9 cellular contexts compared by ENCODE assay signal in genomic region chr9:100100268-100100667, GRCh38. TPM values are rescaled to one million over a fixed set of nuclear protein-coding genes. Genes with fewer than 3 reads are reported as not detected.
DNase-seq lines count a peak whose midpoint lies in the region; ATAC-seq and TF ChIP-seq lines count a peak whose summit lies in the region.
"Had no signal": no experiment of that assay in that cellular context is flagged by ENCODE, and none has a peak within 500 bp of the region (broad histone marks: within the 10 kb centered on the region; RNA-seq: fewer than 3 reads in every experiment).

No MANE protein-coding gene starts in this region.

- H3K27me3 ChIP-seq in BLaER1 treated with 17β-estradiol and CSF1 and Interleukin-3, amounts not matched to agents 10 nM and 100 nM: no peaks in the 10 kb centered on the region
- H3K27me3 ChIP-seq in HUES48 (ENCODE audit: control insufficient read depth, insufficient read depth, low read length): no peaks in the 10 kb centered on the region
- H3K27me3 ChIP-seq in mammary epithelial cell (ENCODE audit: insufficient read depth, low read length): no peaks in the 10 kb centered on the region

- CTCF ChIA-PET in mammary epithelial cell (lab: Charles Lee; ENCODE audit: low non-redundant PET): no interaction called here

- WGBS in mammary epithelial cell (ENCODE audit: low coverage, missing lambda C conversion rate): 93% methylated on average over 2 of the region's 2 CpGs

- dilution Hi-C loops in mammary epithelial cell (cut with HindIII; ENCODE audit: low sequenced_read_pairs): no loop called here

- H3K4me2 ChIP-seq in BLaER1 treated with 17β-estradiol and CSF1 and Interleukin-3, amounts not matched to agents 10 nM and 100 nM: peak overlapping the region; percentile 82 to 98 (median 94)
- H3K4me2 ChIP-seq in mammary epithelial cell (ENCODE audit: insufficient read depth, low read depth, low read length): peak overlapping the region; percentile 96

- no peaks in the 10 kb centered on the region for H3K27me3 Mint-ChIP-seq in nephron (ENCODE audit: low read depth)

- no peak overlapping the region for H2AFZ ChIP-seq in mammary epithelial cell (ENCODE audit: low read depth, low read length)

- ATAC-seq in HG02938 (IDR thresholded peaks at IDR 0.05; ENCODE audit: unreplicated experiment): no peak

- peak overlapping the region; percentile 97 to 99 (median 98) for H3K4me3 Mint-ChIP-seq in nephron

- no TSS peak for BruUV-seq in mammary epithelial cell (replicated peaks; lab: Mats Ljungman, UMichigan)

- peaks cover 23% of the 10 kb centered on the region for H3K4me1 Mint-ChIP-seq in nephron

- DNase-seq in mammary epithelial cell: no peak
- DNase-seq in DMS153 (lab: John Stamatoyannopoulos, UW): no peak
- no peak for DNase-seq in NCI-H2196 (lab: John Stamatoyannopoulos, UW; ENCODE audit: unreplicated experiment)
- no peak for DNase-seq in NCI-H1436 (lab: John Stamatoyannopoulos, UW)
- DNase-seq: activated gamma-delta T cell had no signal

- H4K20me1 ChIP-seq in BLaER1 treated with 17β-estradiol and CSF1 and Interleukin-3, amounts not matched to agents 10 nM and 100 nM: peaks cover 14 to 34% (median 28%) of the 10 kb centered on the region in 11 experiments; a peak in 19 of 22 replicates
- no peaks in the 10 kb centered on the region for H4K20me1 ChIP-seq in mammary epithelial cell (ENCODE audit: insufficient read depth, low read length)

- in situ Hi-C loops in mammary epithelial cell (cut with MboI; ENCODE audit: low sequenced_read_pairs in 2 of 2): no loop called here

- H3K27ac ChIP-seq in BLaER1 treated with 17β-estradiol and CSF1 and Interleukin-3, amounts not matched to agents 10 nM and 100 nM: peak overlapping the region in 1 of 11 experiments; percentile 96; a peak in 2 of 22 replicates
- H3K27ac ChIP-seq in HUES48 (ENCODE audit: low read depth, low read length) (no peak overlapping the region), mammary epithelial cell (ENCODE audit: insufficient read depth, low read depth, low read length) (peak overlapping the region; percentile 68)

- no peaks in the 10 kb centered on the region for H3K9me3 ChIP-seq in BLaER1 treated with 17β-estradiol and CSF1 and Interleukin-3, amounts not matched to agents 10 nM and 100 nM (replicated peaks in 1 of 11)
- H3K9me3 ChIP-seq in HUES48 (ENCODE audit: control insufficient read depth, insufficient read depth, low read length): no peaks in the 10 kb centered on the region
- no peaks in the 10 kb centered on the region for H3K9me3 ChIP-seq in mammary epithelial cell (replicated peaks; ENCODE audit: insufficient read depth, low read length)

- no peak for TF ChIP-seq CTCF in mammary epithelial cell (conservative IDR thresholded peaks at IDR 0.05 in 1 of 2, IDR thresholded peaks at IDR 0.05 in 1 of 2; ENCODE audit: extremely low read depth in 1 of 2, insufficient read depth in 1 of 2, low read depth in 1 of 2, low read length in 2 of 2)
- no peak for TF ChIP-seq CTCF in nephron (IDR thresholded peaks at IDR 0.05; ENCODE audit: unreplicated experiment in 3 of 3)

- H3K9ac ChIP-seq in BLaER1 treated with 17β-estradiol and CSF1 and Interleukin-3, amounts not matched to agents 10 nM and 100 nM: peak overlapping the region; percentile 84 to 98 (median 93); a peak in 21 of 22 replicates
- H3K9ac ChIP-seq in HUES48 (ENCODE audit: low read depth, low read length): no peak overlapping the region
- H3K9ac ChIP-seq in mammary epithelial cell (ENCODE audit: insufficient read depth, low read length): no peak overlapping the region

- H3K36me3 Mint-ChIP-seq in nephron (ENCODE audit: low read depth): peaks cover 11% of the 10 kb centered on the region

- H3K4me1 ChIP-seq in BLaER1 treated with 17β-estradiol and CSF1 and Interleukin-3, amounts not matched to agents 10 nM and 100 nM: peaks cover 14 to 32% (median 25%) of the 10 kb centered on the region in 10 experiments
- H3K4me1 ChIP-seq in HUES48 (ENCODE audit: control insufficient read depth, insufficient read depth, low read length) (peaks cover 21% of the 10 kb centered on the region), mammary epithelial cell (ENCODE audit: insufficient read depth, low read length) (peaks cover 8% of the 10 kb centered on the region)

- peaks cover 19 to 31% (median 25%) of the 10 kb centered on the region in 11 experiments for H3K36me3 ChIP-seq in BLaER1 treated with 17β-estradiol and CSF1 and Interleukin-3, amounts not matched to agents 10 nM and 100 nM
- peaks cover 9% of the 10 kb centered on the region for H3K36me3 ChIP-seq in HUES48 (ENCODE audit: control insufficient read depth, insufficient read depth, low read length)
- H3K36me3 ChIP-seq in mammary epithelial cell (ENCODE audit: insufficient read depth, low read length): peaks cover under 1% of the 10 kb centered on the region

- peak overlapping the region in 2 of 3 experiments; percentile 94 to 97 for H3K27ac Mint-ChIP-seq in nephron

- intact Hi-C loops in mammary epithelial cell (cut with micrococcal nuclease): no loop called here

- no peaks in the 10 kb centered on the region for H3K9me3 Mint-ChIP-seq in nephron

- peaks cover 47% of the 10 kb centered on the region for H3K79me2 ChIP-seq in mammary epithelial cell (ENCODE audit: insufficient read depth, low read length)

- H3K4me3 ChIP-seq in BLaER1 treated with 17β-estradiol and CSF1 and Interleukin-3, amounts not matched to agents 10 nM and 100 nM: peak overlapping the region; percentile 76 to 99 (median 94); a peak in 19 of 20 replicates
- H3K4me3 ChIP-seq in HUES48 (ENCODE audit: low read depth, low read length): peak overlapping the region; percentile 98; the same call in 1 of the 2 replicates
- H3K4me3 ChIP-seq in mammary epithelial cell (replicated peaks in 1 of 3; ENCODE audit: insufficient read depth in 1 of 3, low read depth in 2 of 3, low read length in 3 of 3): peak overlapping the region; percentile 12 to 95 (median 86)

RNA-seq across cellular contexts. Expression of gene INVS, which starts 1.2 kb away (rescaled TPM):
- 10 to 100 TPM; 21.0 to 22.8 TPM for total RNA-seq in mammary epithelial cell
- polyA plus RNA-seq in mammary epithelial cell: 9.7 TPM
- 33.1 TPM for polyA minus RNA-seq in mammary epithelial cell

RNA-seq across cellular contexts. Expression of gene ERP44, which starts 1.5 kb away (rescaled TPM):
- total RNA-seq in mammary epithelial cell: 10 to 100 TPM; 11.0 to 16.9 TPM
- 8.2 TPM for polyA plus RNA-seq in mammary epithelial cell
- 10.1 TPM for polyA minus RNA-seq in mammary epithelial cell

Comparison
In these comparisons a context has a peak if more than half of its experiments do, and no peak if none do; other contexts are left out.
1. H3K9ac ChIP-seq: peak in BLaER1 treated with 17β-estradiol and CSF1 and Interleukin-3, amounts not matched to agents 10 nM and 100 nM (11 of 11); none in HUES48 (single experiment) and mammary epithelial cell (single experiment).
2. Peak in every context shown above with its lines, with median percentiles within 50 percentile points of each other: H3K4me3 ChIP-seq.